In the genomic region with DNA sequence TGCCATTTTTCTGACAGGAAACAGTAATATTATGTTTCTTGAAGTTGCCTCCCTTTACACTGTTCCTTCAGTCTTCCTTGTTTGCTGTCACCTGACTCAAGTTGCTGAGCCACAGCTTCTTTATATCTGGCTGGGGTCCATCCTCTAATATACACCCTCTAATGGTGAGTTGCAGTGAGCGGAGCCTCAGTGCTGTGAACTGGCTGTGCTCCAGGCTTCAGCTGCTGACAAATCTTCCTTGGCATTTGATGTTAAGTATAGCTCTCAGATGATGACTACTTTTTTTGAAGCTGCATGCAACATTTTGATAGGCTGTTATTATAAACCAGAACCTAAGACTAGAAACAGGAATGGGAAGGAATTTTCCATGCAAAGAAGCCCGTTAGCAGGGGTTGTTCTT, we compare ENCODE assay signal across 14 cellular contexts.
A peak's percentile ranks its signal among the peaks of the same experiment; 100 is the strongest.
DNase-seq lines count a peak whose midpoint lies in the region; ATAC-seq and TF ChIP-seq lines count a peak whose summit lies in the region.
"Had no signal": no experiment of that assay in that cellular context is flagged by ENCODE, and none has a peak within 500 bp of the region (broad histone marks: within the 10 kb centered on the region; RNA-seq: fewer than 3 reads in every experiment).

No MANE protein-coding gene starts in this region.

- TF ChIP-seq CTCF in chondrocyte (IDR thresholded peaks at IDR 0.05) (peak; percentile 21), mesothelial cell of epicardium (IDR thresholded peaks at IDR 0.05; ENCODE audit: unreplicated experiment) (no peak), HFFc6 (IDR thresholded peaks at IDR 0.05) (no peak)

- H3K27me3 Mint-ChIP-seq in chondrocyte (ENCODE audit: low read depth) (peaks cover 3% of the 10 kb centered on the region), mesothelial cell of epicardium (ENCODE audit: low read depth) (no peaks in the 10 kb centered on the region), HFFc6 (ENCODE audit: insufficient read depth) (no peaks in the 10 kb centered on the region; the same call in 1 of the 2 replicates)

- ATAC-seq in GM18858 (IDR thresholded peaks at IDR 0.05; ENCODE audit: unreplicated experiment) = no peak
- ATAC-seq in HG03520 (IDR thresholded peaks at IDR 0.05; ENCODE audit: unreplicated experiment) = no peak

- H3K27ac Mint-ChIP-seq in chondrocyte (ENCODE audit: unreplicated experiment) = no peak overlapping the region
- peak overlapping the region; percentile 15 for H3K27ac Mint-ChIP-seq in mesothelial cell of epicardium
- H3K27ac Mint-ChIP-seq in HFFc6 = no peak overlapping the region

- no peaks in the 10 kb centered on the region for H3K9me3 Mint-ChIP-seq in chondrocyte (ENCODE audit: low read depth)
- no peaks in the 10 kb centered on the region for H3K9me3 Mint-ChIP-seq in mesothelial cell of epicardium
- H3K9me3 Mint-ChIP-seq in HFFc6 = peaks cover 30% of the 10 kb centered on the region
- H3K9me3 Mint-ChIP-seq: nephron had no signal

- H3K4me3 Mint-ChIP-seq in chondrocyte (ENCODE audit: unreplicated experiment) (no peak overlapping the region), mesothelial cell of epicardium (no peak overlapping the region), HFFc6 (no peak overlapping the region)
- H3K4me3 Mint-ChIP-seq: nephron had no signal

- DNase-seq in ELR (ENCODE audit: low read depth) (peak; percentile 59), NCI-H2227 treated with DMSO at 0.1 percent for 48 hours (lab: John Stamatoyannopoulos, UW) (peak; percentile 96), chondrocyte (ENCODE audit: low spot score) (no peak), mesothelial cell of epicardium (ENCODE audit: low spot score in 2 of 2, unreplicated experiment in 2 of 2) (no peak), HFFc6 (no peak), NCI-H1048 (lab: John Stamatoyannopoulos, UW) (no peak)
- DNase-seq: activated CD4-positive, alpha-beta T cell treated with anti-CD3 and anti-CD28 coated beads for 1 hour; activated gamma-delta T cell; effector CD8-positive, alpha-beta T cell; NCI-H2081 treated with DMSO at 0.1 percent for 48 hours; SHP77 treated with DMSO at 0.1 percent for 48 hours had no signal

- H3K4me1 Mint-ChIP-seq in chondrocyte (ENCODE audit: low read depth) (peaks cover 20% of the 10 kb centered on the region), mesothelial cell of epicardium (peaks cover 18% of the 10 kb centered on the region), HFFc6 (ENCODE audit: low read depth) (no peaks in the 10 kb centered on the region)

- H3K36me3 Mint-ChIP-seq in chondrocyte (ENCODE audit: low read depth) (no peaks in the 10 kb centered on the region), mesothelial cell of epicardium (no peaks in the 10 kb centered on the region), HFFc6 (ENCODE audit: low read depth) (no peaks in the 10 kb centered on the region)

Comparison
In these comparisons a context has a peak if more than half of its experiments do, and no peak if none do; other contexts are left out.
1. DNase-seq: peak in ELR (single experiment) and NCI-H2227 treated with DMSO at 0.1 percent for 48 hours (single experiment); none in chondrocyte (single experiment), mesothelial cell of epicardium (0 of 2), HFFc6 (single experiment) and NCI-H1048 (single experiment).